Comparison of ENCODE assay signal across 8 cellular contexts in the genomic region with DNA sequence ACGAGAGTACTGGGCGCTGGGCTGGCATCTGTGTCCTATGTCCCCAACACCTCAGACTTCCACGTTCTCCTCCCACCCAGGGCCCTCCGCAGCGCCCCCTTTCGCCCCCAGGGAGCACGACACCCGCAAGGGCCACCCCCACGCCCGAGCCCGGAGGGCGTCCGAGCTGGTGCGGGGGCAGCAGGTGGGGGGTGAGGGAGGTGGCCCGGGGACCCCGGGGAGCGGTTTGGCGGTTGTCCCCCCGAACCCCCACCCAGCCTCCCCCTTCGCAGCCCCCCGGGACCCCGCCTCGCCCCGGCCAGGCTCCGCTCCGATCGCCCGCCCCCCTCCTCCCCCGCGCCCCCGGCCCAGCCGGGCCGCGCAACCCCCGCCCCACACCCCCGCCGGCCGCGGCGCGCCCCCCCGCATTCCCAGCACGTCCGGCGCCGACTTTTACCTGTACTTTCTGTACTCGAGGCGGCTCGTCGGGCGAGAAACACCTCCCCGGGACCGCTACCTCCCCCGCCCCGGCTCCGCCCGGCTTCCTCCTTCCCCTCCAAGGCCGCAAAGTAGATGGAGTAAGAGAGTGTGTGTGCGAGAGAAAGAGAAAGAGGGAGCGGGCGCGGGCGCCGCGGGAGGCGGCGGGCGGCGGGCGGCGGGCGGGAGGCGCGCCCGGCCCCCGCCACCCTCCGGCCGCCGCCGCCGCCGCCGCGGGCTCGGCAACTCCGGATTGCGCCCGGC. TPM values are rescaled to one million over a fixed set of nuclear protein-coding genes. Genes with fewer than 3 reads are reported as not detected.
DNase-seq lines count a peak whose midpoint lies in the region; ATAC-seq and TF ChIP-seq lines count a peak whose summit lies in the region.

No MANE protein-coding gene starts in this region.

- H3K27me3 Mint-ChIP-seq in activated T-helper 2 cell treated with anti-CD3 and anti-CD28 coated beads, Interferon-gamma antibody, Interleukin-2, Interleukin-4, amounts not matched to agents 10 μg/mL and 5 μg/mL and 100 μg/mL, durations not matched to agents 14 hours and 24 hours and 36 hours (ENCODE audit: low read depth) = no peaks in the 10 kb centered on the region
- H3K27me3 Mint-ChIP-seq in glutamatergic neuron (ENCODE audit: unreplicated experiment) = peaks cover 6% of the 10 kb centered on the region

- peak overlapping the region; percentile 77 for H3K4me3 ChIP-seq in AG09309 (ENCODE audit: control insufficient read depth, low read depth, low read length)
- peak overlapping the region; percentile 68 for H3K4me3 ChIP-seq in retinal pigment epithelial cell (ENCODE audit: low read length)

- DNase-seq in AG09309 (ENCODE audit: low read depth) = no peak
- peak; percentile 27 for DNase-seq in MV-4-11 (lab: John Stamatoyannopoulos, UW)
- DNase-seq in activated T-helper 2 cell treated with anti-CD3 and anti-CD28 coated beads, Interferon-gamma antibody, Interleukin-2, Interleukin-4, amounts not matched to agents 10 μg/mL and 5 μg/mL and 100 μg/mL, durations not matched to agents 14 hours and 24 hours and 36 hours (ENCODE audit: low spot score) = peak; percentile 49
- peak; percentile 75 for DNase-seq in glutamatergic neuron
- DNase-seq in retinal pigment epithelial cell (ENCODE audit: low read depth) = no peak
- no peak for DNase-seq in NCI-H2227 (lab: John Stamatoyannopoulos, UW; ENCODE audit: unreplicated experiment)
- DNase-seq in NCI-H526 treated with DMSO at 0.1 percent for 48 hours (lab: John Stamatoyannopoulos, UW) = no peak

- peak; percentile 61 for TF ChIP-seq CTCF in AG09309 (IDR thresholded peaks at IDR 0.05; ENCODE audit: control insufficient read depth, insufficient read depth, low read depth, low read length, missing control alignments)
- TF ChIP-seq CTCF in glutamatergic neuron (IDR thresholded peaks at IDR 0.05; ENCODE audit: partially characterized antibody, unreplicated experiment) = peak; percentile 86
- peak; percentile 73 for TF ChIP-seq CTCF in retinal pigment epithelial cell (conservative IDR thresholded peaks at IDR 0.05; ENCODE audit: low read depth, low read length)

- no peaks in the 10 kb centered on the region for H3K9me3 Mint-ChIP-seq in activated T-helper 2 cell treated with anti-CD3 and anti-CD28 coated beads, Interferon-gamma antibody, Interleukin-2, Interleukin-4, amounts not matched to agents 10 μg/mL and 5 μg/mL and 100 μg/mL, durations not matched to agents 14 hours and 24 hours and 36 hours
- H3K9me3 Mint-ChIP-seq in glutamatergic neuron (ENCODE audit: unreplicated experiment) = peaks cover 6% of the 10 kb centered on the region

- intact Hi-C loops in activated T-helper 2 cell treated with anti-CD3 and anti-CD28 coated beads, Interferon-gamma antibody, Interleukin-2, Interleukin-4, amounts not matched to agents 10 μg/mL and 5 μg/mL and 100 μg/mL, durations not matched to agents 14 hours and 24 hours and 36 hours (cut with micrococcal nuclease) = loop anchor here (10.0 kb wide), 1 partner anchor 201 kb away; a partner anchor contains a TSS

- peaks cover 49% of the 10 kb centered on the region for H3K4me1 Mint-ChIP-seq in activated T-helper 2 cell treated with anti-CD3 and anti-CD28 coated beads, Interferon-gamma antibody, Interleukin-2, Interleukin-4, amounts not matched to agents 10 μg/mL and 5 μg/mL and 100 μg/mL, durations not matched to agents 14 hours and 24 hours and 36 hours (ENCODE audit: low read depth)
- no peaks in the 10 kb centered on the region for H3K4me1 Mint-ChIP-seq in glutamatergic neuron (ENCODE audit: low read depth, unreplicated experiment)

- H3K36me3 Mint-ChIP-seq in activated T-helper 2 cell treated with anti-CD3 and anti-CD28 coated beads, Interferon-gamma antibody, Interleukin-2, Interleukin-4, amounts not matched to agents 10 μg/mL and 5 μg/mL and 100 μg/mL, durations not matched to agents 14 hours and 24 hours and 36 hours (ENCODE audit: low read depth) = peaks cover 23% of the 10 kb centered on the region
- no peaks in the 10 kb centered on the region for H3K36me3 Mint-ChIP-seq in glutamatergic neuron (ENCODE audit: unreplicated experiment)

- ATAC-seq in GM19438 (IDR thresholded peaks at IDR 0.05; ENCODE audit: low read depth, unreplicated experiment) = peak; percentile 14

- peak overlapping the region; percentile 85 for H3K4me3 Mint-ChIP-seq in activated T-helper 2 cell treated with anti-CD3 and anti-CD28 coated beads, Interferon-gamma antibody, Interleukin-2, Interleukin-4, amounts not matched to agents 10 μg/mL and 5 μg/mL and 100 μg/mL, durations not matched to agents 14 hours and 24 hours and 36 hours (ENCODE audit: low read depth)
- peak overlapping the region; percentile 78 for H3K4me3 Mint-ChIP-seq in glutamatergic neuron (ENCODE audit: unreplicated experiment)

- peak overlapping the region; percentile 81 for H3K27ac Mint-ChIP-seq in activated T-helper 2 cell treated with anti-CD3 and anti-CD28 coated beads, Interferon-gamma antibody, Interleukin-2, Interleukin-4, amounts not matched to agents 10 μg/mL and 5 μg/mL and 100 μg/mL, durations not matched to agents 14 hours and 24 hours and 36 hours
- H3K27ac Mint-ChIP-seq in glutamatergic neuron (ENCODE audit: unreplicated experiment) = peak overlapping the region; percentile 53

RNA-seq across cellular contexts. Expression of a gene that starts 0.9 kb away (rescaled TPM):
- 26.2 and 36.8 TPM in 2 replicates for total RNA-seq in activated T-helper 2 cell treated with anti-CD3 and anti-CD28 coated beads, Interferon-gamma antibody, Interleukin-2, Interleukin-4, amounts not matched to agents 10 μg/mL and 5 μg/mL and 100 μg/mL, durations not matched to agents 14 hours and 24 hours and 36 hours
- total RNA-seq in glutamatergic neuron (ENCODE audit: unreplicated experiment) = 30.5 TPM

Comparison
In these comparisons a context has a peak if more than half of its experiments do, and no peak if none do; other contexts are left out.
1. DNase-seq: peak in MV-4-11 (single experiment), activated T-helper 2 cell treated with anti-CD3 and anti-CD28 coated beads, Interferon-gamma antibody, Interleukin-2, Interleukin-4, amounts not matched to agents 10 μg/mL and 5 μg/mL and 100 μg/mL, durations not matched to agents 14 hours and 24 hours and 36 hours (single experiment) and glutamatergic neuron (single experiment); none in AG09309 (single experiment), retinal pigment epithelial cell (single experiment), NCI-H2227 (single experiment) and NCI-H526 treated with DMSO at 0.1 percent for 48 hours (single experiment).
2. Peak in every context shown above with its lines, with median percentiles within 50 percentile points of each other: CTCF ChIP-seq.